8 cellular contexts compared by ENCODE assay signal in the genomic region with DNA sequence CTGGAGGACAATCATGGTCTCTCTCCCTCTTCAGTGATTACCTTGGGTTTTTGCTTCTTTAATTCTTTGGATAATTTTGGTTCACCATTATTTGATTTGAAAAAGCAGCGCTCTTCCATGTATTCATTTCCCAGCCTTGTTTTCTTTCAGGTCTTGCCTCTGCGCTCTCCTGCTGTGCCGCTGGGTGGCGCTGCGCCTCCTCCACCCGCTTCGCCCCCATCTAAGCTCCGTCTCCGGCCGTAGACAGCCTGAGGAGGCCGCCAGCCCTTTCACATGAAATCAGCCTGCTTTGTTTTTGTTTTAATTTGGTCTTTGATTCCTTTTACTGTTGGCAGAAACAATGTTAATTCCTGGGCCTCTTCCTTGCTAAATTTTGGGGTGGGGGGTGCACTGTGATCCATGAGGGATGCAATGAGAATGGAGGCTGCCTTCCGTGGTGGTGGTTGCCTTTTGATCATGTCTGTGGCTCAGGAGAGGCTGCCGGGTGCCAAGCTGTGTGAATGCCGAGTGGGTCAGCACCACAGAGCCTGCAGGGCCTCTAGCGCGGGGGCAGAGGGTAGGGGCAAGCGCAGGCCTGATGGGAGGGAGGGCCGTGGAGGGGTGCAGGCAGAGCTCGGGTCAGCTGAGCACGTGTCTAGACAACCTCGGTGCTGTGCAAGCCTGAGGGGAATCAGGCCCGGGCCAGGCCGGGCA.
DNase-seq lines count a peak whose midpoint lies in the region; ATAC-seq and TF ChIP-seq lines count a peak whose summit lies in the region.

No MANE protein-coding gene starts in this region.

- no peak overlapping the region for H2AFZ ChIP-seq in SU-DHL-6 (ENCODE audit: low read depth, low read length, severe bottlenecking)

- H3K79me2 ChIP-seq in SU-DHL-6 (ENCODE audit: insufficient read depth, low read length), result no peaks in the 10 kb centered on the region

- peak; percentile 94 for TF ChIP-seq CTCF in SU-DHL-6 (IDR thresholded peaks at IDR 0.05; ENCODE audit: insufficient read depth, low read length, poor library complexity, severe bottlenecking)
- peak; percentile 98 for TF ChIP-seq CTCF in astrocyte of the spinal cord (IDR thresholded peaks at IDR 0.05; ENCODE audit: low read depth, low read length)

- DNase-seq in activated T-cell treated with anti-CD3 and anti-CD28 coated beads for 1 hour (ENCODE audit: low read depth) (peak; percentile 22), activated T-cell treated with anti-CD3 and anti-CD28 coated beads for 4 hours (no peak), astrocyte of the spinal cord (ENCODE audit: low read depth, low spot score) (peak; percentile 56), hypothalamus (lab: John Stamatoyannopoulos, UW) (peak in 39 of 51 donors; percentile 11 to 83 (median 47))
- peak; percentile 21 to 39 for DNase-seq in stimulated activated CD4-positive, alpha-beta T cell treated with anti-CD3 and anti-CD28 coated beads, Interleukin-15, amount 100 ng/mL, for 48 hours (ENCODE audit: low read depth in 2 of 2)

- no peaks in the 10 kb centered on the region for H3K9me2 ChIP-seq in SU-DHL-6 (replicated peaks; ENCODE audit: insufficient read depth, low read length)

- H3K9me3 ChIP-seq in SU-DHL-6 (ENCODE audit: insufficient read depth, low read length), result no peaks in the 10 kb centered on the region

- in situ Hi-C loops in astrocyte of the spinal cord (cut with HindIII; ENCODE audit: low sequenced_read_pairs), result no loop called here

- no peaks in the 10 kb centered on the region for H4K20me1 ChIP-seq in SU-DHL-6 (ENCODE audit: low read depth, low read length)

- H3K9ac ChIP-seq in SU-DHL-6 (ENCODE audit: low read length), result no peak overlapping the region

- no peak overlapping the region for H3K4me2 ChIP-seq in SU-DHL-6 (ENCODE audit: low read depth, low read length, poor library complexity, severe bottlenecking)

- H3K27me3 ChIP-seq in SU-DHL-6 (ENCODE audit: low read length), result no peaks in the 10 kb centered on the region

- ATAC-seq in HG02763 (IDR thresholded peaks at IDR 0.05; ENCODE audit: unreplicated experiment), result no peak
- ATAC-seq in HG02870 (IDR thresholded peaks at IDR 0.05; ENCODE audit: unreplicated experiment), result no peak

- no peaks in the 10 kb centered on the region for H3K36me3 ChIP-seq in SU-DHL-6 (ENCODE audit: low read length)

- no peaks in the 10 kb centered on the region for H3F3A ChIP-seq in SU-DHL-6 (ENCODE audit: insufficient read depth)

- no peak overlapping the region for H3K27ac ChIP-seq in SU-DHL-6 (ENCODE audit: low read depth, low read length)

- H3K4me3 ChIP-seq in SU-DHL-6 (ENCODE audit: insufficient read depth, low read length, poor library complexity, severe bottlenecking) (no peak overlapping the region), astrocyte of the spinal cord (ENCODE audit: low read depth, low read length) (no peak overlapping the region)
